ENCODE assay signal across 23 cellular contexts in genomic region chr17:81544281-81544974, GRCh38. TPM values are rescaled to one million over a fixed set of nuclear protein-coding genes. Genes with fewer than 3 reads are reported as not detected.
DNase-seq lines count a peak whose midpoint lies in the region; ATAC-seq, FAIRE-seq and TF ChIP-seq lines count a peak whose summit lies in the region.
"Had no signal": no experiment of that assay in that cellular context is flagged by ENCODE, and none has a peak within 500 bp of the region (broad histone marks: within the 10 kb centered on the region; RNA-seq: fewer than 3 reads in every experiment).

No MANE protein-coding gene starts in this region.

- BruUV-seq in Panc1 (replicated peaks; lab: Mats Ljungman, UMichigan): no TSS peak

- H3K27me3 ChIP-seq in right cardiac atrium (ENCODE audit: control insufficient read depth, insufficient read depth) (no peaks in the 10 kb centered on the region), Panc1 (ENCODE audit: control insufficient read depth, insufficient read depth, low read length) (no peaks in the 10 kb centered on the region), SK-N-SH (ENCODE audit: insufficient read depth) (no peaks in the 10 kb centered on the region)
- H3K27me3 ChIP-seq: BE2C had no signal

- H3K79me2 ChIP-seq in SK-N-SH (ENCODE audit: insufficient read depth): peaks cover 14% of the 10 kb centered on the region; the same call in 1 of the 2 replicates

- H2AFZ ChIP-seq in SK-N-SH (ENCODE audit: low read depth): no peak overlapping the region
- H2AFZ ChIP-seq: GM23338 had no signal

- no peak for ATAC-seq in right cardiac atrium
- no peak for ATAC-seq in left ventricle myocardium superior
- ATAC-seq in Panc1: no peak
- no peak for ATAC-seq in left colon
- ATAC-seq: GM12878, GM23338 had no signal

- no peak for TF ChIP-seq RAD21 in SK-N-SH (IDR thresholded peaks at IDR 0.05; ENCODE audit: low read length)

- no peaks in the 10 kb centered on the region for H3K9me2 ChIP-seq in SK-N-SH

- H3K9me3 ChIP-seq in right cardiac atrium (ENCODE audit: control insufficient read depth, low read length) (no peaks in the 10 kb centered on the region), Panc1 (ENCODE audit: control insufficient read depth, insufficient read depth, low read depth, low read length) (no peaks in the 10 kb centered on the region), kidney (ENCODE audit: control insufficient read depth in 1 of 2, low read length in 2 of 2) (no peaks in the 10 kb centered on the region), SK-N-SH (no peaks in the 10 kb centered on the region)
- H3K9me3 ChIP-seq: BE2C had no signal

- H3K4me2 ChIP-seq in SK-N-SH: no peak overlapping the region
- H3K4me2 ChIP-seq: GM23338 had no signal

- H3F3A ChIP-seq in SK-N-SH (replicated peaks; ENCODE audit: insufficient read depth): peaks cover 6% of the 10 kb centered on the region

- WGBS in right cardiac atrium: 94% methylated on average over 16 of the region's 16 CpGs
- WGBS in SK-N-SH (ENCODE audit: low lambda C conversion rate): 94% methylated on average over 10 of the region's 16 CpGs

- POLR2A ChIA-PET in Panc1 (lab: Charles Lee): interaction anchor here (0.6 to 1.2 kb wide), 2 partner anchors 8 to 699 kb away, joined by 3 to 9 read pairs; partner anchors contain the start of gene FAAP100
- POLR2A ChIA-PET in SK-N-SH (lab: Yijun Ruan, JAX): interaction anchor here (1.5 kb wide), 1 partner anchor 8 kb away, joined by 5 read pairs; the partner anchor contains the start of gene FAAP100

- FAIRE-seq in kidney (lab: Jason Lieb, UNC): no peak
- FAIRE-seq: A204.1, GM12878, H54, HTR-8/SVneo had no signal

- DNase-seq in right cardiac atrium (peak in 2 of 3 donors; percentile 26 to 38), left ventricle myocardium superior (no peak), Panc1 (ENCODE audit: low read depth, low spot score) (no peak), kidney (peak; percentile 45), left colon (no peak), GM19238 (ENCODE audit: insufficient read length, low spot score) (no peak), SK-N-SH (no peak)
- DNase-seq: ACHN; BE2C; C1 segment of cervical spinal cord; CD4-positive, CD25-positive, alpha-beta regulatory T cell; CD8-positive, alpha-beta memory T cell; COR-L47; DMS 273 treated with DMSO at 0.1 percent for 48 hours; DMS53; DND-41; EL; HCEC 1CT had no signal

- no peak overlapping the region for H3K9ac ChIP-seq in kidney (ENCODE audit: low read length in 2 of 2)
- no peak overlapping the region for H3K9ac ChIP-seq in SK-N-SH

- H3K36me3 ChIP-seq in Panc1 (ENCODE audit: control insufficient read depth, insufficient read depth, low read length) (peaks cover 9% of the 10 kb centered on the region), kidney (ENCODE audit: control insufficient read depth in 1 of 2, insufficient read depth in 2 of 2, low read length in 2 of 2) (peaks cover 8 to 11% of the 10 kb centered on the region in 2 donors), SK-N-SH (replicated peaks in 1 of 2; ENCODE audit: control insufficient read depth in 1 of 2, insufficient read depth in 2 of 2, low read length in 1 of 2) (peaks cover 43 to 74% of the 10 kb centered on the region in 2 experiments)

- no peaks in the 10 kb centered on the region for H3K4me1 ChIP-seq in right cardiac atrium (ENCODE audit: control insufficient read depth, insufficient read depth, low read length)
- peaks cover 66% of the 10 kb centered on the region for H3K4me1 ChIP-seq in Panc1 (ENCODE audit: control insufficient read depth, insufficient read depth, low read length)
- no peaks in the 10 kb centered on the region for H3K4me1 ChIP-seq in kidney (ENCODE audit: control insufficient read depth in 1 of 2, insufficient read depth in 1 of 2, low read depth in 1 of 2, low read length in 2 of 2)
- peaks cover 0 to 4% of the 10 kb centered on the region in 2 experiments; a peak in 1 of 4 replicates for H3K4me1 ChIP-seq in SK-N-SH (ENCODE audit: control insufficient read depth in 1 of 2, insufficient read depth in 2 of 2, low read depth in 1 of 2, low read length in 1 of 2)
- H3K4me1 ChIP-seq: BE2C had no signal

- TF ChIP-seq EP300 in SK-N-SH (IDR thresholded peaks at IDR 0.05; ENCODE audit: borderline replicate concordance in 1 of 2, low read depth in 1 of 2, low read length in 1 of 2): no peak

- TF ChIP-seq CTCF in Panc1 (IDR thresholded peaks at IDR 0.05) (no peak), kidney (IDR thresholded peaks at IDR 0.05; ENCODE audit: borderline replicate concordance, extremely low read depth, insufficient read depth) (no peak), SK-N-SH (IDR thresholded peaks at IDR 0.05) (no peak)

- no peaks in the 10 kb centered on the region for H4K20me1 ChIP-seq in SK-N-SH (ENCODE audit: insufficient read depth)

- no peak overlapping the region for H3K27ac ChIP-seq in right cardiac atrium (ENCODE audit: low read length)
- peak overlapping the region; percentile 36; the same call in 1 of the 2 replicates for H3K27ac ChIP-seq in Panc1 (ENCODE audit: low read length)
- no peak overlapping the region for H3K27ac ChIP-seq in kidney (ENCODE audit: low read depth in 2 of 2, low read length in 2 of 2)
- H3K27ac ChIP-seq in SK-N-SH (ENCODE audit: low read depth in 2 of 2, low read length in 1 of 2): no peak overlapping the region

- in situ Hi-C loops in Panc1 (cut with HindIII; ENCODE audit: low pct_unique_long_range_greater_than_20kb, low sequenced_read_pairs): no loop called here

- intact Hi-C loops in right cardiac atrium (cut with DNase I): no loop called here
- intact Hi-C loops in left ventricle myocardium superior (cut with micrococcal nuclease): no loop called here
- intact Hi-C loops in Panc1 (cut with micrococcal nuclease; ENCODE audit: unreplicated experiment): no loop called here
- intact Hi-C loops in kidney (cut with DNase I): no loop called here
- intact Hi-C loops in left colon (cut with DNase I, micrococcal nuclease): no loop called here

- H3K4me3 ChIP-seq in right cardiac atrium (ENCODE audit: low read length) (no peak overlapping the region), Panc1 (ENCODE audit: low read depth in 2 of 2, low read length in 2 of 2) (no peak overlapping the region), kidney (ENCODE audit: low read length in 2 of 2) (no peak overlapping the region), SK-N-SH (ENCODE audit: low read depth in 2 of 2, low read length in 1 of 2) (no peak overlapping the region)
- H3K4me3 ChIP-seq: GM12878, GM23338 had no signal

- CTCF ChIA-PET in Panc1 (lab: Charles Lee): no interaction called here
- CTCF ChIA-PET in SK-N-SH (lab: Yijun Ruan, JAX): interaction anchor here (1.5 to 1.7 kb wide), 2 partner anchors 7 to 8 kb away, joined by 4 to 6 read pairs; no protein-coding TSS in a partner anchor

TF ChIP-seq in SK-N-SH, 30 proteins besides CTCF, POLR2A, EP300 and RAD21 (continues in another document):
- TF ChIP-seq RFX5 (IDR thresholded peaks at IDR 0.05; ENCODE audit: low read length): no peak
- no peak for TF ChIP-seq TEAD4 (IDR thresholded peaks at IDR 0.05; ENCODE audit: borderline replicate concordance, insufficient read depth)
- no peak for TF ChIP-seq ELF1 (IDR thresholded peaks at IDR 0.05)
- TF ChIP-seq MXI1 (IDR thresholded peaks at IDR 0.05; ENCODE audit: low read depth, low read length): no peak
- TF ChIP-seq TCF12 (IDR thresholded peaks at IDR 0.05): no peak

RNA-seq across cellular contexts. Expression of gene FAAP100, which starts 7.7 kb away (rescaled TPM):
- 10 to 100 TPM; 12.0 to 15.3 (median 13.5) TPM for total RNA-seq in right cardiac atrium
- polyA plus RNA-seq in right cardiac atrium: 13.0 TPM
- total RNA-seq in left ventricle myocardium superior: 15.4 TPM
- 265 TPM for total RNA-seq in Panc1 (2021; ENCODE audit: unreplicated experiment)
- polyA plus RNA-seq in Panc1 (2012; ENCODE audit: insufficient read length): 232 TPM
- total RNA-seq in kidney: 28.6 TPM
- polyA plus RNA-seq in kidney (ENCODE audit: insufficient read depth, low read depth, low replicate concordance): 13.2 TPM
- 10 to 100 TPM; 25.4 to 28.8 TPM for total RNA-seq in left colon
- 17.1 and 18.9 TPM in 2 replicates for polyA plus RNA-seq in SK-N-SH (2012; rRNA removed)
- polyA plus RNA-seq in SK-N-SH (2012; cell fraction: cytosol; rRNA removed): 6.8 and 12.0 TPM in 2 replicates
- polyA plus RNA-seq in SK-N-SH (2012; cell fraction: nucleus; rRNA removed): 94.3 and 134 TPM in 2 replicates

RNA-seq across cellular contexts. Expression of gene FSCN2, which starts 16.3 kb away (rescaled TPM):
- total RNA-seq in right cardiac atrium: under 1 TPM; 0.45 to 0.63 (median 0.53) TPM
- 0.48 TPM for polyA plus RNA-seq in right cardiac atrium
- total RNA-seq in left ventricle myocardium superior: 0.50 TPM
- 1.2 TPM for total RNA-seq in Panc1 (2021; ENCODE audit: unreplicated experiment)
- 9.6 TPM for polyA plus RNA-seq in Panc1 (2012; ENCODE audit: insufficient read length)
- 3.8 TPM for total RNA-seq in kidney
- 0.26 TPM for polyA plus RNA-seq in kidney (ENCODE audit: insufficient read depth, low read depth, low replicate concordance)
- total RNA-seq in left colon: 1 to 10 TPM; 2.3 to 4.9 TPM
- polyA plus RNA-seq in SK-N-SH (2012; rRNA removed): 2.0 and 2.1 TPM in 2 replicates
- 0.31 and 0.79 TPM in 2 replicates for polyA plus RNA-seq in SK-N-SH (2012; cell fraction: cytosol; rRNA removed)
- 10.6 and 13.6 TPM in 2 replicates for polyA plus RNA-seq in SK-N-SH (2012; cell fraction: nucleus; rRNA removed)
- polyA plus RNA-seq: CD8-positive, alpha-beta memory T cell had no signal

RNA-seq across cellular contexts. Expression of gene ACTG1, which starts 31.8 kb away (rescaled TPM):
- total RNA-seq in right cardiac atrium (100 to 1,000 TPM; 347 to 772 (median 510) TPM), left ventricle myocardium superior (357 TPM), Panc1 (2021; ENCODE audit: unreplicated experiment) (4,502 TPM), kidney (2,632 TPM), left colon (1,000 to 10,000 TPM; 3,767 to 4,413 TPM)
- polyA plus RNA-seq in right cardiac atrium (410 TPM), kidney (ENCODE audit: insufficient read depth, low read depth, low replicate concordance) (1,350 TPM), SK-N-SH (2012; rRNA removed) (3,367 and 7,871 TPM in 2 replicates)
- 6,760 TPM for polyA plus RNA-seq in Panc1 (2012; ENCODE audit: insufficient read length)
- 4,016 and 6,640 TPM in 2 replicates for polyA plus RNA-seq in SK-N-SH (2012; cell fraction: cytosol; rRNA removed)
- 7,589 and 12,425 TPM in 2 replicates for polyA plus RNA-seq in SK-N-SH (2012; cell fraction: nucleus; rRNA removed)

Comparison
In these comparisons a context has a peak if more than half of its experiments do, and no peak if none do; other contexts are left out.
1. DNase-seq: peak in right cardiac atrium (2 of 3) and kidney (single experiment); none in left ventricle myocardium superior (single experiment), Panc1 (single experiment), left colon (0 of 2), GM19238 (single experiment) and SK-N-SH (single experiment).